In genomic region chr14:89040080-89040437, GRCh38 we compare ENCODE assay signal across 8 cellular contexts.
DNase-seq lines count a peak whose midpoint lies in the region; ATAC-seq, FAIRE-seq and TF ChIP-seq lines count a peak whose summit lies in the region.

No MANE protein-coding gene starts in this region.

- H3K4me3 Mint-ChIP-seq in Calu3 (ENCODE audit: low read depth, unreplicated experiment) (peak overlapping the region; percentile 74), astrocyte (ENCODE audit: unreplicated experiment) (no peak overlapping the region), osteocyte (ENCODE audit: unreplicated experiment) (peak overlapping the region; percentile 79), mesothelial cell of epicardium (no peak overlapping the region)

- ATAC-seq in HG02610 (IDR thresholded peaks at IDR 0.05; ENCODE audit: unreplicated experiment) (peak; percentile 30), HG03378 (IDR thresholded peaks at IDR 0.05; ENCODE audit: unreplicated experiment) (no peak)

- TF ChIP-seq CTCF in Calu3 (IDR thresholded peaks at IDR 0.05; ENCODE audit: unreplicated experiment) (no peak), astrocyte (IDR thresholded peaks at IDR 0.05; ENCODE audit: insufficient read depth, low read depth, low read length) (no peak), osteocyte (IDR thresholded peaks at IDR 0.05) (no peak), mesothelial cell of epicardium (IDR thresholded peaks at IDR 0.05; ENCODE audit: unreplicated experiment) (no peak)

- intact Hi-C loops in Calu3 (cut with micrococcal nuclease; ENCODE audit: unreplicated experiment), result loop anchor here (1.0 to 5.0 kb wide), 7 partner anchors 97 to 875 kb away; no protein-coding TSS in a partner anchor

- DNase-seq in Calu3, result no peak
- no peak for DNase-seq in astrocyte (ENCODE audit: low read depth)
- DNase-seq in osteocyte (ENCODE audit: extremely low spot score, unreplicated experiment), result no peak
- no peak for DNase-seq in stimulated activated CD8-positive, alpha-beta memory T cell treated with anti-CD3 and anti-CD28 coated beads, Interleukin-4, amount 100 ng/mL, for 48 hours
- DNase-seq in mesothelial cell of epicardium (ENCODE audit: low spot score in 2 of 2, unreplicated experiment in 2 of 2), result no peak
- DNase-seq in NCI-H2081 (lab: John Stamatoyannopoulos, UW), result no peak

- H3K4me1 ChIP-seq in astrocyte (ENCODE audit: insufficient read depth, low read length), result peaks cover 15% of the 10 kb centered on the region

- no peaks in the 10 kb centered on the region for H3K79me2 ChIP-seq in astrocyte (ENCODE audit: insufficient read depth, low read length)

- H3K4me1 Mint-ChIP-seq in Calu3 (ENCODE audit: low read depth, unreplicated experiment), result peaks cover 9% of the 10 kb centered on the region
- peaks cover 10% of the 10 kb centered on the region for H3K4me1 Mint-ChIP-seq in astrocyte (ENCODE audit: low read depth, unreplicated experiment)
- H3K4me1 Mint-ChIP-seq in osteocyte (ENCODE audit: unreplicated experiment), result peaks cover 14% of the 10 kb centered on the region
- peaks cover 13% of the 10 kb centered on the region for H3K4me1 Mint-ChIP-seq in mesothelial cell of epicardium

- H3K27me3 ChIP-seq in astrocyte (ENCODE audit: insufficient read depth, low read length), result no peaks in the 10 kb centered on the region

- H3K36me3 ChIP-seq in astrocyte (ENCODE audit: insufficient read depth, low read length), result no peaks in the 10 kb centered on the region

- H3K27ac Mint-ChIP-seq in Calu3 (ENCODE audit: unreplicated experiment) (peak overlapping the region; percentile 41), astrocyte (ENCODE audit: unreplicated experiment) (peak overlapping the region; percentile 84), osteocyte (ENCODE audit: unreplicated experiment) (peak overlapping the region; percentile 92), mesothelial cell of epicardium (no peak overlapping the region)

- no peaks in the 10 kb centered on the region for H3K9me3 ChIP-seq in astrocyte (ENCODE audit: insufficient read depth, low read depth, low read length)

- CTCF ChIA-PET in Calu3 (lab: Charles Lee), result interaction anchor here (0.6 to 1.7 kb wide), 4 partner anchors 173 to 1209 kb away, joined by 3 to 8 read pairs (median 4); no protein-coding TSS in a partner anchor

- peaks cover 26% of the 10 kb centered on the region for H3K27me3 Mint-ChIP-seq in Calu3 (ENCODE audit: unreplicated experiment)
- H3K27me3 Mint-ChIP-seq in astrocyte (ENCODE audit: low read depth, unreplicated experiment), result peaks cover 18% of the 10 kb centered on the region
- peaks cover 4% of the 10 kb centered on the region for H3K27me3 Mint-ChIP-seq in osteocyte (ENCODE audit: unreplicated experiment)
- H3K27me3 Mint-ChIP-seq in mesothelial cell of epicardium (ENCODE audit: low read depth), result peaks cover 2% of the 10 kb centered on the region

- H2AFZ ChIP-seq in astrocyte (ENCODE audit: low read depth, low read length), result peak overlapping the region; percentile 86

- peak overlapping the region; percentile 86 for H3K4me2 ChIP-seq in astrocyte (ENCODE audit: low read length)

- no peaks in the 10 kb centered on the region for H4K20me1 ChIP-seq in astrocyte (ENCODE audit: insufficient read depth, low read length)

- peaks cover 7% of the 10 kb centered on the region for H3K9me3 Mint-ChIP-seq in Calu3 (ENCODE audit: low read depth, unreplicated experiment)
- H3K9me3 Mint-ChIP-seq in astrocyte (ENCODE audit: unreplicated experiment), result peaks cover 5% of the 10 kb centered on the region
- H3K9me3 Mint-ChIP-seq in osteocyte (ENCODE audit: unreplicated experiment), result peaks cover 5% of the 10 kb centered on the region
- peaks cover 13% of the 10 kb centered on the region for H3K9me3 Mint-ChIP-seq in mesothelial cell of epicardium

- H3K36me3 Mint-ChIP-seq in Calu3 (ENCODE audit: insufficient read depth, unreplicated experiment), result peaks cover 18% of the 10 kb centered on the region
- H3K36me3 Mint-ChIP-seq in astrocyte (ENCODE audit: low read depth, unreplicated experiment), result no peaks in the 10 kb centered on the region
- no peaks in the 10 kb centered on the region for H3K36me3 Mint-ChIP-seq in osteocyte (ENCODE audit: unreplicated experiment)
- peaks cover 4% of the 10 kb centered on the region for H3K36me3 Mint-ChIP-seq in mesothelial cell of epicardium

- peak overlapping the region; percentile 96 for H3K27ac ChIP-seq in astrocyte (ENCODE audit: low read depth, low read length)

- BruUV-seq in Calu3 (replicated peaks; lab: Mats Ljungman, UMichigan), result no TSS peak

- peak overlapping the region; percentile 82 for H3K9ac ChIP-seq in astrocyte (ENCODE audit: low read length)

- peak overlapping the region; percentile 57 for H3K4me3 ChIP-seq in astrocyte (ENCODE audit: insufficient read depth, low read depth, low read length)

- no peak for FAIRE-seq in astrocyte (lab: Jason Lieb, UNC)

Comparison
In these comparisons a context has a peak if more than half of its experiments do, and no peak if none do; other contexts are left out.
1. H3K4me3 Mint-ChIP-seq: peak in Calu3 (single experiment) and osteocyte (single experiment); none in astrocyte (single experiment) and mesothelial cell of epicardium (single experiment).